25 cellular contexts compared by ENCODE assay signal in genomic region chr1:201250326-201251011, GRCh38. TPM values are rescaled to one million over a fixed set of nuclear protein-coding genes. Genes with fewer than 3 reads are reported as not detected.
DNase-seq lines count a peak whose midpoint lies in the region; ATAC-seq and TF ChIP-seq lines count a peak whose summit lies in the region.
"Had no signal": no experiment of that assay in that cellular context is flagged by ENCODE, and none has a peak within 500 bp of the region (broad histone marks: within the 10 kb centered on the region; RNA-seq: fewer than 3 reads in every experiment).

No MANE protein-coding gene starts in this region.

- TF ChIP-seq CTCF in WERI-Rb-1 (IDR thresholded peaks at IDR 0.05; ENCODE audit: low read depth, low read length) (no peak), chondrocyte (IDR thresholded peaks at IDR 0.05) (no peak)

- no peaks in the 10 kb centered on the region for H3K36me3 ChIP-seq in WERI-Rb-1
- H3K36me3 ChIP-seq: lower lobe of right lung, thoracic aorta had no signal

- no peaks in the 10 kb centered on the region for H3K9me3 ChIP-seq in WERI-Rb-1 (ENCODE audit: severe bottlenecking)
- H3K9me3 ChIP-seq: lower lobe of right lung, thoracic aorta had no signal

- DNase-seq in NCI-H1092 treated with DMSO at 0.1 percent for 48 hours (lab: John Stamatoyannopoulos, UW) (peak; percentile 55), NCI-H1092 (lab: John Stamatoyannopoulos, UW) (no peak), NCI-H1105 treated with DMSO at 0.1 percent for 48 hours (lab: John Stamatoyannopoulos, UW) (peak; percentile 86), WERI-Rb-1 (peak; percentile 18), posterior vena cava (ENCODE audit: low spot score) (peak; percentile 77), chondrocyte (ENCODE audit: low spot score) (no peak)
- no peak for DNase-seq in activated CD8-positive, alpha-beta memory T cell treated with anti-CD3 and anti-CD28 coated beads, Interleukin-2, amount 10 ng/mL, durations not matched to agents 7 days and 5 days
- DNase-seq: activated CD4-positive, alpha-beta T cell treated with anti-CD3 and anti-CD28 coated beads for 4 hours; activated CD8-positive, alpha-beta memory T cell treated with anti-CD3 and anti-CD28 coated beads, Interleukin-2, amount 50 U/mL, for 4 hours; CD4-positive, alpha-beta T cell; effector memory CD8-positive, alpha-beta T cell; lower lobe of right lung; MV-4-11; NCI-H1930; NCI-H774; SHP77; stimulated activated CD4-positive, alpha-beta T cell treated with anti-CD3 and anti-CD28 coated beads, Interleukin-1b, Interleukin-23, amount 100 ng/mL, for 48 hours had no signal

- ATAC-seq in activated CD8-positive, alpha-beta memory T cell treated with anti-CD3 and anti-CD28 coated beads, Interleukin-2, amount 10 ng/mL, durations not matched to agents 7 days and 5 days, result no peak
- no peak for ATAC-seq in HG03095 (IDR thresholded peaks at IDR 0.05; ENCODE audit: unreplicated experiment)
- ATAC-seq: effector memory CD8-positive, alpha-beta T cell; esophagus mucosa; GM12878; lower lobe of right lung had no signal

- intact Hi-C loops in posterior vena cava (cut with DNase I), result loop anchor here in 1 of 2 donors (5.0 to 10.0 kb wide), 2 partner anchors 112 to 154 kb away; no protein-coding TSS in a partner anchor

- H3K27ac Mint-ChIP-seq in chondrocyte (ENCODE audit: unreplicated experiment), result no peak overlapping the region
- H3K27ac Mint-ChIP-seq in activated CD8-positive, alpha-beta memory T cell treated with anti-CD3 and anti-CD28 coated beads, Interleukin-2, amount 10 ng/mL, durations not matched to agents 7 days and 5 days, result no peak overlapping the region
- H3K27ac Mint-ChIP-seq: CD4-positive, alpha-beta T cell; effector memory CD8-positive, alpha-beta T cell had no signal

- H3K27me3 ChIP-seq in WERI-Rb-1 (ENCODE audit: insufficient read depth, low read depth, severe bottlenecking), result peaks cover 2% of the 10 kb centered on the region

- no peak overlapping the region for H3K4me3 ChIP-seq in WERI-Rb-1 (ENCODE audit: low read depth, low read length)
- H3K4me3 ChIP-seq: GM12878, lower lobe of right lung, skin epidermis, thoracic aorta had no signal

- H3K27me3 Mint-ChIP-seq in chondrocyte (ENCODE audit: low read depth), result peaks cover 2% of the 10 kb centered on the region
- peaks cover 3% of the 10 kb centered on the region for H3K27me3 Mint-ChIP-seq in activated CD8-positive, alpha-beta memory T cell treated with anti-CD3 and anti-CD28 coated beads, Interleukin-2, amount 10 ng/mL, durations not matched to agents 7 days and 5 days

- no peaks in the 10 kb centered on the region for H3K36me3 Mint-ChIP-seq in chondrocyte (ENCODE audit: low read depth)
- no peaks in the 10 kb centered on the region for H3K36me3 Mint-ChIP-seq in activated CD8-positive, alpha-beta memory T cell treated with anti-CD3 and anti-CD28 coated beads, Interleukin-2, amount 10 ng/mL, durations not matched to agents 7 days and 5 days
- H3K36me3 Mint-ChIP-seq: brain had no signal

- CTCF ChIA-PET in activated CD8-positive, alpha-beta memory T cell treated with anti-CD3 and anti-CD28 coated beads, Interleukin-2, amount 10 ng/mL, durations not matched to agents 7 days and 5 days (lab: Charles Lee), result no interaction called here

- no peak overlapping the region for H3K27ac ChIP-seq in WERI-Rb-1
- H3K27ac ChIP-seq: 22Rv1, lower lobe of right lung, skin epidermis, thoracic aorta had no signal

- H3K4me3 Mint-ChIP-seq in chondrocyte (ENCODE audit: unreplicated experiment), result no peak overlapping the region
- H3K4me3 Mint-ChIP-seq in activated CD8-positive, alpha-beta memory T cell treated with anti-CD3 and anti-CD28 coated beads, Interleukin-2, amount 10 ng/mL, durations not matched to agents 7 days and 5 days, result no peak overlapping the region
- H3K4me3 Mint-ChIP-seq: brain; CD4-positive, alpha-beta T cell; effector memory CD8-positive, alpha-beta T cell had no signal

- no peaks in the 10 kb centered on the region for H3K9me3 Mint-ChIP-seq in chondrocyte (ENCODE audit: low read depth)
- H3K9me3 Mint-ChIP-seq in activated CD8-positive, alpha-beta memory T cell treated with anti-CD3 and anti-CD28 coated beads, Interleukin-2, amount 10 ng/mL, durations not matched to agents 7 days and 5 days (ENCODE audit: low read depth), result no peaks in the 10 kb centered on the region
- H3K9me3 Mint-ChIP-seq: CD4-positive, alpha-beta T cell; effector memory CD8-positive, alpha-beta T cell had no signal

- H3K4me1 Mint-ChIP-seq in chondrocyte (ENCODE audit: low read depth), result peaks cover 11% of the 10 kb centered on the region
- no peaks in the 10 kb centered on the region for H3K4me1 Mint-ChIP-seq in activated CD8-positive, alpha-beta memory T cell treated with anti-CD3 and anti-CD28 coated beads, Interleukin-2, amount 10 ng/mL, durations not matched to agents 7 days and 5 days

RNA-seq across cellular contexts. Expression of gene PKP1, which starts 32.8 kb away (rescaled TPM):
- total RNA-seq in posterior vena cava (1 to 10 TPM in 1 of 2 donors, under 1 TPM in 1; 0.83 to 2.8 TPM), chondrocyte (0.07 to 4.1 TPM (median 4.0 TPM) in 3 replicates)
- not detected for total RNA-seq in activated CD8-positive, alpha-beta memory T cell treated with anti-CD3 and anti-CD28 coated beads, Interleukin-2, amount 10 ng/mL, durations not matched to agents 7 days and 5 days
- total RNA-seq: CD4-positive, alpha-beta T cell; GM12878; OCI-LY7 had no signal

RNA-seq across cellular contexts. Expression of gene IGFN1, which starts 59.8 kb away (rescaled TPM):
- total RNA-seq in posterior vena cava, result 1 to 10 TPM in 1 of 2 donors, under 1 TPM in 1; 0.90 to 3.4 TPM
- 0.24 to 1.9 TPM (median 1.6 TPM) in 3 replicates for total RNA-seq in chondrocyte
- not detected for total RNA-seq in activated CD8-positive, alpha-beta memory T cell treated with anti-CD3 and anti-CD28 coated beads, Interleukin-2, amount 10 ng/mL, durations not matched to agents 7 days and 5 days
- total RNA-seq: CD4-positive, alpha-beta T cell; GM12878; OCI-LY7; thoracic aorta had no signal

Comparison
In these comparisons a context has a peak if more than half of its experiments do, and no peak if none do; other contexts are left out.
1. DNase-seq: peak in NCI-H1092 treated with DMSO at 0.1 percent for 48 hours (single experiment), NCI-H1105 treated with DMSO at 0.1 percent for 48 hours (single experiment), WERI-Rb-1 (single experiment) and posterior vena cava (single experiment); none in NCI-H1092 (single experiment), chondrocyte (single experiment) and activated CD8-positive, alpha-beta memory T cell treated with anti-CD3 and anti-CD28 coated beads, Interleukin-2, amount 10 ng/mL, durations not matched to agents 7 days and 5 days (single experiment).